In the genomic region with DNA sequence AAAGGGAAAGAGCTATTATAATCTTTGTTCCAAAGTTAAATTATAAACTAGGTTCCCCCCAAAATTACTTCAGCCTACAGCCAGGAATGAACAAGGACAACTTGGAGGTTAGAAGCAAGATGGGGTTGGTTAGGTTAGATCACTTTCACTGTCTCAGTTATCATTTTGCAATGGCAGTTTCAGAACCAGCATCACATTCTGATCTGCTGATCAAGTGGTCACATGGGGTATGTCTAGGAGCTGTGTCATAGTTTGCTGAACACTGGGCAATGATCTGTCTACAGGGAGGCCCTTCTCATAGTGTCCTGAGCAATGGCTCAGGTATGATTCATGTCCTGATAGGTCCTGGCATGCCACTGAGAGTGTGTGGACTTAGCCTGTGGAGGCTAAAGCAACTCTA, we compare ENCODE assay signal across 19 cellular contexts. TPM values are rescaled to one million over a fixed set of nuclear protein-coding genes. Genes with fewer than 3 reads are reported as not detected.
DNase-seq lines count a peak whose midpoint lies in the region; ATAC-seq lines count a peak whose summit lies in the region.
"Had no signal": no experiment of that assay in that cellular context is flagged by ENCODE, and none has a peak within 500 bp of the region (broad histone marks: within the 10 kb centered on the region; RNA-seq: fewer than 3 reads in every experiment).

No MANE protein-coding gene starts in this region.

- H3K27ac ChIP-seq in epithelial cell of prostate (peak overlapping the region; percentile 87), Karpas-422 (ENCODE audit: low read length) (no peak overlapping the region)
- H3K27ac ChIP-seq: gastroesophageal sphincter had no signal

- H4K20me1 ChIP-seq in Karpas-422 (ENCODE audit: insufficient read depth, low read depth, low read length), result no peaks in the 10 kb centered on the region

- H3K4me1 ChIP-seq in Karpas-422 (ENCODE audit: low read length), result no peaks in the 10 kb centered on the region
- H3K4me1 ChIP-seq: gastroesophageal sphincter had no signal

- H3K4me2 ChIP-seq in Karpas-422 (ENCODE audit: low read depth, low read length, poor library complexity, severe bottlenecking), result no peak overlapping the region

- no peaks in the 10 kb centered on the region for H3K9me3 ChIP-seq in Karpas-422 (ENCODE audit: low read length)
- H3K9me3 ChIP-seq: gastroesophageal sphincter had no signal

- no peaks in the 10 kb centered on the region for H3K36me3 ChIP-seq in Karpas-422 (ENCODE audit: insufficient read depth, low read length)
- H3K36me3 ChIP-seq: gastroesophageal sphincter had no signal

- no peaks in the 10 kb centered on the region for H3K27me3 ChIP-seq in Karpas-422 (ENCODE audit: low read length)
- H3K27me3 ChIP-seq: gastroesophageal sphincter had no signal

- H3K9me2 ChIP-seq in Karpas-422 (replicated peaks; ENCODE audit: insufficient read depth, low read length), result no peaks in the 10 kb centered on the region

- H2AFZ ChIP-seq in Karpas-422 (ENCODE audit: low read length), result no peak overlapping the region

- no peaks in the 10 kb centered on the region for H3K79me2 ChIP-seq in Karpas-422 (ENCODE audit: low read length)

- DNase-seq in Daoy (ENCODE audit: low read depth) (peak; percentile 38), NCI-H226 (peak; percentile 44), epithelial cell of prostate (ENCODE audit: low read depth, low spot score) (peak; percentile 93), non-pigmented ciliary epithelial cell (ENCODE audit: low read depth) (peak; percentile 38), NCI-H2196 (lab: John Stamatoyannopoulos, UW; ENCODE audit: unreplicated experiment) (no peak), Karpas-422 (no peak), cerebellar cortex (ENCODE audit: low spot score) (no peak)
- DNase-seq: activated T-cell treated with anti-CD3 and anti-CD28 coated beads for 4 hours; CD4-positive, alpha-beta T cell; cortex of kidney; kidney; naive thymus-derived CD4-positive, alpha-beta T cell; NCI-H1930; NK-92 treated with Interleukin-12 subunit alpha and Interleukin-12 subunit beta, amount 100 ng/mL, for 24 hours; stimulated activated CD4-positive, alpha-beta T cell treated with anti-CD3 and anti-CD28 coated beads, Interleukin-4, amount 100 ng/mL, for 4 hours; stimulated activated naive CD4-positive, alpha-beta T cell had no signal

- no peak overlapping the region for H3K9ac ChIP-seq in Karpas-422 (ENCODE audit: low read length)

- no peak overlapping the region for H3K4me3 ChIP-seq in Karpas-422 (ENCODE audit: low read length)
- H3K4me3 ChIP-seq: gastroesophageal sphincter had no signal

- no peak for ATAC-seq in HG03521 (IDR thresholded peaks at IDR 0.05; ENCODE audit: unreplicated experiment)
- ATAC-seq: activated CD4-positive, CD25-positive, alpha-beta regulatory T cell treated with anti-CD3 and anti-CD28 coated beads, Interleukin-2, amount 50 U/mL, for 24 hours; gastroesophageal sphincter; naive thymus-derived CD4-positive, alpha-beta T cell had no signal

RNA-seq across cellular contexts. Expression of gene XIAP, which starts 41.6 kb away (rescaled TPM):
- total RNA-seq in Daoy (2014; rRNA removed; shearing (Covaris generic)), result 19.8 and 31.4 TPM in 2 replicates
- 20.0 and 23.3 TPM in 2 replicates for total RNA-seq in Karpas-422 (2014; rRNA removed; shearing (Covaris generic); ENCODE audit: low replicate concordance)

Comparison
In these comparisons a context has a peak if more than half of its experiments do, and no peak if none do; other contexts are left out.
1. DNase-seq: peak in Daoy (single experiment), NCI-H226 (single experiment), epithelial cell of prostate (single experiment) and non-pigmented ciliary epithelial cell (single experiment); none in NCI-H2196 (single experiment), Karpas-422 (single experiment) and cerebellar cortex (single experiment).